In genomic region chr3:105869531-105869833, GRCh38 we compare ENCODE assay signal across 1 cellular context.
TF ChIP-seq lines count a peak whose summit lies in the region.

No MANE protein-coding gene starts in this region.

TF ChIP-seq in H1, 55 proteins besides CTCF, POLR2A, EP300 and RAD21 (continued from another document):
- TF ChIP-seq SIN3A (conservative IDR thresholded peaks at IDR 0.05 in 1 of 2, IDR thresholded peaks at IDR 0.05 in 1 of 2; ENCODE audit: low read depth in 1 of 2, low read length in 2 of 2) (0 out of 4 replicates have a peak, but pooled peaks of 1 of the 2 experiments have one; percentile 31), YY1 (IDR thresholded peaks at IDR 0.05; ENCODE audit: low read depth, low read length) (no peak), NRF1 (IDR thresholded peaks at IDR 0.05; ENCODE audit: low read depth, low read length) (no peak), BCL11A (IDR thresholded peaks at IDR 0.05; ENCODE audit: low read depth in 2 of 2, low read length in 2 of 2) (no peak)
- TF ChIP-seq, protein P1, sequence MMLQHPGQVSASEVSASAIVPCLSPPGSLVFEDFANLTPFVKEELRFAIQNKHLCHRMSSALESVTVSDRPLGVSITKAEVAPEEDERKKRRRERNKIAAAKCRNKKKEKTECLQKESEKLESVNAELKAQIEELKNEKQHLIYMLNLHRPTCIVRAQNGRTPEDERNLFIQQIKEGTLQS (IDR thresholded peaks at IDR 0.05; ENCODE audit: insufficient read depth, low read depth, low read length), result no peak
